ENCODE assay signal across 8 cellular contexts in the genomic region with DNA sequence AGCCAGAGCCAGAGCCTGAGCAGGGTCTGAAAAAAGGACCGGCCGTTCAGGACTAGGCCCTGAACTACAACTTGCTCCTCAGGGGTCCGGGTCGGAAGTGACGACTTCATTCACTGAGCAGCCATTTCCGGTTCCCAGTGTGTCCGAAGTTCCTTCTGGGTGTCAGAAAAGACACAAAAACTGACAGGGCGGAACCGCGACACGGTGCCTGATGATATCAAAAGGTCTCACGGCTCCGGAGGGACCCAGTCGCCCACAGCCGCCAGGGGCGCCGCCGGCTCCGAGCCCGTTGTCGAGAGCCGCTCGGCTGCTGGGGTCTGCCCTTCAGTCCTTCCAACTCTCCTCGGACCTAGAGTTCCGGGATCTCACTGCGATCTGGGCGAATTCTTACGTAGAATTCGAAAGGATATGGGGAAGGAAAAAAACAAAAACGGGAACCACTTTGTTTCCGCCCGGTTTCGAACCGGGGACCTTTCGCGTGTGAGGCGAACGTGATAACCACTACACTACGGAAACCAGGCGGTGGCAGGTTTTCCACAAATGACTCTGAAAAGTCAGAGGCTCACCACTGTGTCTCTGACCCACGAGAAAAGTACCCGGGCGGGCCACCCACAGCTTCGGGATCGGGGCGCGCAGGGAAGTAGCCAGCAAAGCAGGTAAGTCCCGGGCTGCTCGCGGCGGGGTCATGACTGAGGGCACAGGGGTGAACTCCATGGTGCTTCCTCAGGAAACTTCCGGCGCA. TPM values are rescaled to one million over a fixed set of nuclear protein-coding genes. Genes with fewer than 3 reads are reported as not detected.
DNase-seq lines count a peak whose midpoint lies in the region; ATAC-seq and TF ChIP-seq lines count a peak whose summit lies in the region.

No MANE protein-coding gene starts in this region.

- peak overlapping the region; percentile 98 to 100 for H3K27ac ChIP-seq in SK-N-SH (ENCODE audit: low read depth in 2 of 2, low read length in 1 of 2)
- H3K27ac ChIP-seq in testis, result peak overlapping the region; percentile 100

- TF ChIP-seq POLR2A in testis (IDR thresholded peaks at IDR 0.05), result no peak

- peak; percentile 66 for ATAC-seq in HG02571 (IDR thresholded peaks at IDR 0.05; ENCODE audit: unreplicated experiment)
- ATAC-seq in activated naive CD4-positive, alpha-beta T cell treated with anti-CD3 and anti-CD28 coated beads, Interleukin-2, amount 50 U/mL, for 72 hours, result peak; percentile 82 to 84
- peak; percentile 87 for ATAC-seq in omental fat pad (ENCODE audit: low FRiP score)

- peaks cover 0 to 4% of the 10 kb centered on the region in 2 donors for H3K9me3 Mint-ChIP-seq in activated naive CD4-positive, alpha-beta T cell treated with anti-CD3 and anti-CD28 coated beads, Interleukin-2, amount 50 U/mL, for 72 hours

- H3K9me2 ChIP-seq in SK-N-SH, result no peaks in the 10 kb centered on the region

- H3K9me3 ChIP-seq in SK-N-SH (no peaks in the 10 kb centered on the region), testis (no peaks in the 10 kb centered on the region)

- TF ChIP-seq CTCF in GM10266 (IDR thresholded peaks at IDR 0.05; ENCODE audit: control insufficient read depth, insufficient read depth, low read depth, missing control alignments), result peak; percentile 55
- peak; percentile 55 for TF ChIP-seq CTCF in SK-N-SH (IDR thresholded peaks at IDR 0.05)
- no peak for TF ChIP-seq CTCF in omental fat pad (IDR thresholded peaks at IDR 0.05)
- TF ChIP-seq CTCF in testis (IDR thresholded peaks at IDR 0.05), result peak; percentile 14 to 53 (median 16)

- H3K27ac Mint-ChIP-seq in activated naive CD4-positive, alpha-beta T cell treated with anti-CD3 and anti-CD28 coated beads, Interleukin-2, amount 50 U/mL, for 72 hours, result peak overlapping the region; percentile 100

- peak overlapping the region; percentile 86 for H2AFZ ChIP-seq in SK-N-SH (ENCODE audit: low read depth)

- H3K27me3 ChIP-seq in SK-N-SH (ENCODE audit: insufficient read depth) (no peaks in the 10 kb centered on the region), testis (no peaks in the 10 kb centered on the region)

- no peaks in the 10 kb centered on the region for H4K20me1 ChIP-seq in SK-N-SH (ENCODE audit: insufficient read depth)

- H3K4me2 ChIP-seq in SK-N-SH, result peak overlapping the region; percentile 85

- under 1% methylated on average over 44 of the region's 53 CpGs for WGBS in SK-N-SH (ENCODE audit: low lambda C conversion rate)
- WGBS in testis, 2 donors, result 0 to 1% methylated on average over 38 to 53 of the region's 53 CpGs

- no peaks in the 10 kb centered on the region for H3K36me3 ChIP-seq in SK-N-SH (replicated peaks in 1 of 2; ENCODE audit: control insufficient read depth in 1 of 2, insufficient read depth in 2 of 2, low read length in 1 of 2)
- H3K36me3 ChIP-seq in testis (ENCODE audit: low read depth, missing control alignments), result no peaks in the 10 kb centered on the region

- peaks cover 29% of the 10 kb centered on the region for H3F3A ChIP-seq in SK-N-SH (replicated peaks; ENCODE audit: insufficient read depth)

- CTCF ChIA-PET in SK-N-SH (lab: Yijun Ruan, JAX), result interaction anchor here (0.6 to 2.4 kb wide), 6 partner anchors 9 to 1121 kb away, joined by 3 to 16 read pairs (median 6); no protein-coding TSS in a partner anchor

- H3K4me3 ChIP-seq in SK-N-SH (ENCODE audit: low read depth in 2 of 2, low read length in 1 of 2) (peak overlapping the region; percentile 76 to 89), testis (peak overlapping the region; percentile 95 to 98)

- H3K4me1 ChIP-seq in SK-N-SH (ENCODE audit: control insufficient read depth in 1 of 2, insufficient read depth in 2 of 2, low read depth in 1 of 2, low read length in 1 of 2) (peaks cover 2 to 6% of the 10 kb centered on the region in 2 experiments; a peak in 2 of 4 replicates), testis (peaks cover 7% of the 10 kb centered on the region)

- H3K36me3 Mint-ChIP-seq in activated naive CD4-positive, alpha-beta T cell treated with anti-CD3 and anti-CD28 coated beads, Interleukin-2, amount 50 U/mL, for 72 hours, result peaks cover 19 to 32% of the 10 kb centered on the region in 2 donors

- DNase-seq in GM10266 (ENCODE audit: extremely low spot score) (peak; percentile 78), NCI-H1092 (lab: John Stamatoyannopoulos, UW) (peak; percentile 88), SK-N-SH (peak; percentile 86), glomerular visceral epithelial cell (ENCODE audit: extremely low spot score) (peak; percentile 91), omental fat pad (ENCODE audit: low spot score) (peak; percentile 96), testis (peak; percentile 94)
- peak; percentile 87 to 92 for DNase-seq in activated naive CD4-positive, alpha-beta T cell treated with anti-CD3 and anti-CD28 coated beads, Interleukin-2, amount 50 U/mL, for 72 hours (ENCODE audit: low spot score in 2 of 2)

- H3K9ac ChIP-seq in SK-N-SH, result peak overlapping the region; percentile 94

- H3K79me2 ChIP-seq in SK-N-SH (ENCODE audit: insufficient read depth), result no peaks in the 10 kb centered on the region

- peak in 1 of 2 experiments; percentile 14; a peak in 1 of 4 replicates for TF ChIP-seq EP300 in SK-N-SH (IDR thresholded peaks at IDR 0.05; ENCODE audit: borderline replicate concordance in 1 of 2, low read depth in 1 of 2, low read length in 1 of 2)

- no peak for TF ChIP-seq RAD21 in SK-N-SH (IDR thresholded peaks at IDR 0.05; ENCODE audit: low read length)

- intact Hi-C loops in testis (cut with DNase I; ENCODE audit: low total_unique reads), result no loop called here

- POLR2A ChIA-PET in SK-N-SH (lab: Yijun Ruan, JAX), result no interaction called here

TF ChIP-seq in SK-N-SH, 30 proteins besides CTCF, POLR2A, EP300 and RAD21 (continues in another document):
- peak; percentile 30; the same call in 1 of the 2 replicates for TF ChIP-seq RCOR1 (IDR thresholded peaks at IDR 0.05; ENCODE audit: low read length)
- TF ChIP-seq, protein P1, sequence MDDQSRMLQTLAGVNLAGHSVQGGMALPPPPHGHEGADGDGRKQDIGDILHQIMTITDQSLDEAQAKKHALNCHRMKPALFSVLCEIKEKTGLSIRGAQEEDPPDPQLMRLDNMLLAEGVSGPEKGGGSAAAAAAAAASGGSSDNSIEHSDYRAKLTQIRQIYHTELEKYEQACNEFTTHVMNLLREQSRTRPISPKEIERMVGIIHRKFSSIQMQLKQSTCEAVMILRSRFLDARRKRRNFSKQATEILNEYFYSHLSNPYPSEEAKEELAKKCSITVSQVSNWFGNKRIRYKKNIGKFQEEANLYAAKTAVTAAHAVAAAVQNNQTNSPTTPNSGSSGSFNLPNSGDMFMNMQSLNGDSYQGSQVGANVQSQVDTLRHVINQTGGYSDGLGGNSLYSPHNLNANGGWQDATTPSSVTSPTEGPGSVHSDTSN (IDR thresholded peaks at IDR 0.05), result no peak; the same call in 1 of the 2 replicates
- TF ChIP-seq, protein P2, sequence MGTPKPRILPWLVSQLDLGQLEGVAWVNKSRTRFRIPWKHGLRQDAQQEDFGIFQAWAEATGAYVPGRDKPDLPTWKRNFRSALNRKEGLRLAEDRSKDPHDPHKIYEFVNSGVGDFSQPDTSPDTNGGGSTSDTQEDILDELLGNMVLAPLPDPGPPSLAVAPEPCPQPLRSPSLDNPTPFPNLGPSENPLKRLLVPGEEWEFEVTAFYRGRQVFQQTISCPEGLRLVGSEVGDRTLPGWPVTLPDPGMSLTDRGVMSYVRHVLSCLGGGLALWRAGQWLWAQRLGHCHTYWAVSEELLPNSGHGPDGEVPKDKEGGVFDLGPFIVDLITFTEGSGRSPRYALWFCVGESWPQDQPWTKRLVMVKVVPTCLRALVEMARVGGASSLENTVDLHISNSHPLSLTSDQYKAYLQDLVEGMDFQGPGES (IDR thresholded peaks at IDR 0.05; ENCODE audit: low read depth, low read length), result no peak
- 0 out of 2 replicates have a peak, but pooled peaks have one; percentile 4 for TF ChIP-seq TCF12 (IDR thresholded peaks at IDR 0.05)
- TF ChIP-seq JUND (IDR thresholded peaks at IDR 0.05), result 0 out of 2 replicates have a peak, but pooled peaks have one; percentile 1
- no peak for TF ChIP-seq RFX5 (IDR thresholded peaks at IDR 0.05; ENCODE audit: low read length)
- TF ChIP-seq CHD2 (IDR thresholded peaks at IDR 0.05; ENCODE audit: low read length, partially characterized antibody), result peak; percentile 34
- 0 out of 2 replicates have a peak, but pooled peaks have one; percentile 36 for TF ChIP-seq SIN3A (IDR thresholded peaks at IDR 0.05; ENCODE audit: borderline replicate concordance, low read depth, low read length)
- TF ChIP-seq, protein P3, sequence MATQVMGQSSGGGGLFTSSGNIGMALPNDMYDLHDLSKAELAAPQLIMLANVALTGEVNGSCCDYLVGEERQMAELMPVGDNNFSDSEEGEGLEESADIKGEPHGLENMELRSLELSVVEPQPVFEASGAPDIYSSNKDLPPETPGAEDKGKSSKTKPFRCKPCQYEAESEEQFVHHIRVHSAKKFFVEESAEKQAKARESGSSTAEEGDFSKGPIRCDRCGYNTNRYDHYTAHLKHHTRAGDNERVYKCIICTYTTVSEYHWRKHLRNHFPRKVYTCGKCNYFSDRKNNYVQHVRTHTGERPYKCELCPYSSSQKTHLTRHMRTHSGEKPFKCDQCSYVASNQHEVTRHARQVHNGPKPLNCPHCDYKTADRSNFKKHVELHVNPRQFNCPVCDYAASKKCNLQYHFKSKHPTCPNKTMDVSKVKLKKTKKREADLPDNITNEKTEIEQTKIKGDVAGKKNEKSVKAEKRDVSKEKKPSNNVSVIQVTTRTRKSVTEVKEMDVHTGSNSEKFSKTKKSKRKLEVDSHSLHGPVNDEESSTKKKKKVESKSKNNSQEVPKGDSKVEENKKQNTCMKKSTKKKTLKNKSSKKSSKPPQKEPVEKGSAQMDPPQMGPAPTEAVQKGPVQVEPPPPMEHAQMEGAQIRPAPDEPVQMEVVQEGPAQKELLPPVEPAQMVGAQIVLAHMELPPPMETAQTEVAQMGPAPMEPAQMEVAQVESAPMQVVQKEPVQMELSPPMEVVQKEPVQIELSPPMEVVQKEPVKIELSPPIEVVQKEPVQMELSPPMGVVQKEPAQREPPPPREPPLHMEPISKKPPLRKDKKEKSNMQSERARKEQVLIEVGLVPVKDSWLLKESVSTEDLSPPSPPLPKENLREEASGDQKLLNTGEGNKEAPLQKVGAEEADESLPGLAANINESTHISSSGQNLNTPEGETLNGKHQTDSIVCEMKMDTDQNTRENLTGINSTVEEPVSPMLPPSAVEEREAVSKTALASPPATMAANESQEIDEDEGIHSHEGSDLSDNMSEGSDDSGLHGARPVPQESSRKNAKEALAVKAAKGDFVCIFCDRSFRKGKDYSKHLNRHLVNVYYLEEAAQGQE (IDR thresholded peaks at IDR 0.05; ENCODE audit: low read depth, low read length), result no peak; the same call in 1 of the 2 replicates
- TF ChIP-seq NRF1 (IDR thresholded peaks at IDR 0.05; ENCODE audit: low read depth, low read length), result no peak

RNA-seq across cellular contexts. Expression of a gene that starts 31.8 kb away (rescaled TPM):
- polyA plus RNA-seq in SK-N-SH (2012; rRNA removed) (not detected in 2 replicates), testis (ENCODE audit: insufficient read depth, low read depth, low replicate concordance) (45.4 TPM)
- polyA plus RNA-seq in SK-N-SH (2012; cell fraction: cytosol; rRNA removed), result not detected in 2 replicates
- polyA plus RNA-seq in SK-N-SH (2012; cell fraction: nucleus; rRNA removed), result 0.14 TPM in 1 of 2 replicates, not detected in the other
- not detected for total RNA-seq in activated naive CD4-positive, alpha-beta T cell treated with anti-CD3 and anti-CD28 coated beads, Interleukin-2, amount 50 U/mL, for 72 hours
- total RNA-seq in omental fat pad (not detected), testis (10 to 100 TPM in 1 of 2 donors, 1 to 10 TPM in 1; 3.8 to 13.9 TPM)

Comparison
In these comparisons a context has a peak if more than half of its experiments do, and no peak if none do; other contexts are left out.
1. Peak in every context shown above with its lines: DNase-seq, ATAC-seq, H3K4me3 ChIP-seq and H3K27ac ChIP-seq.
2. CTCF ChIP-seq: peak in GM10266 (single experiment), SK-N-SH (single experiment) and testis (3 of 3); none in omental fat pad (0 of 3).